ENCODE assay signal across 21 cellular contexts in genomic region chr19:4539169-4539696, GRCh38. TPM values are rescaled to one million over a fixed set of nuclear protein-coding genes. Genes with fewer than 3 reads are reported as not detected.
DNase-seq lines count a peak whose midpoint lies in the region; ATAC-seq and TF ChIP-seq lines count a peak whose summit lies in the region.
"Had no signal": no experiment of that assay in that cellular context is flagged by ENCODE, and none has a peak within 500 bp of the region (broad histone marks: within the 10 kb centered on the region; RNA-seq: fewer than 3 reads in every experiment).

No MANE protein-coding gene starts in this region.

- H3K4me3 ChIP-seq in GM12864 (ENCODE audit: low read depth, low read length), result peak overlapping the region; percentile 49
- no peak overlapping the region for H3K4me3 ChIP-seq in body of pancreas
- peak overlapping the region; percentile 38 for H3K4me3 ChIP-seq in lower lobe of right lung
- no peak overlapping the region for H3K4me3 ChIP-seq in suprapubic skin
- H3K4me3 ChIP-seq in heart right ventricle, result peak overlapping the region in 1 of 10 donors; percentile 37
- H3K4me3 ChIP-seq: right atrium auricular region had no signal

- TF ChIP-seq CTCF in GM12864 (IDR thresholded peaks at IDR 0.05; ENCODE audit: low read depth, low read length, missing control alignments) (no peak), body of pancreas (IDR thresholded peaks at IDR 0.05) (no peak), lower lobe of right lung (IDR thresholded peaks at IDR 0.05) (no peak), suprapubic skin (IDR thresholded peaks at IDR 0.05) (no peak), heart right ventricle (IDR thresholded peaks at IDR 0.05) (no peak)

- no peak for TF ChIP-seq EP300 in suprapubic skin (IDR thresholded peaks at IDR 0.05)

- H3K4me1 ChIP-seq in body of pancreas (peaks cover 74% of the 10 kb centered on the region), lower lobe of right lung (peaks cover 16% of the 10 kb centered on the region), suprapubic skin (peaks cover 13% of the 10 kb centered on the region), heart right ventricle (peaks cover 0 to 67% (median 14%) of the 10 kb centered on the region in 9 donors)

- no peak for TF ChIP-seq POLR2A in body of pancreas (IDR thresholded peaks at IDR 0.05)
- TF ChIP-seq POLR2A in suprapubic skin (IDR thresholded peaks at IDR 0.05), result no peak

- H3K9me3 ChIP-seq in body of pancreas (no peaks in the 10 kb centered on the region), lower lobe of right lung (peaks cover 6% of the 10 kb centered on the region), suprapubic skin (no peaks in the 10 kb centered on the region), heart right ventricle (peaks cover 0 to 12% (median 0%) of the 10 kb centered on the region in 11 donors)

- intact Hi-C loops in body of pancreas (cut with DNase I), result no loop called here
- intact Hi-C loops in lower lobe of right lung (cut with DNase I), result no loop called here
- intact Hi-C loops in heart right ventricle (cut with DNase I), result no loop called here

- 57 to 91% methylated on average over 2 to 3 of the region's 3 CpGs for WGBS in body of pancreas, 2 donors
- 85% methylated on average over 3 of the region's 3 CpGs for WGBS in suprapubic skin
- WGBS in heart right ventricle, 2 donors, result 85 to 89% methylated on average over 3 of the region's 3 CpGs

- H3K36me3 ChIP-seq in body of pancreas (replicated peaks in 1 of 2; ENCODE audit: insufficient read depth in 1 of 2, low read depth in 2 of 2) (no peaks in the 10 kb centered on the region), lower lobe of right lung (no peaks in the 10 kb centered on the region), suprapubic skin (no peaks in the 10 kb centered on the region), heart right ventricle (no peaks in the 10 kb centered on the region)
- H3K36me3 ChIP-seq: right atrium auricular region had no signal

- H3K27me3 ChIP-seq in body of pancreas, result no peaks in the 10 kb centered on the region
- peaks cover 11% of the 10 kb centered on the region for H3K27me3 ChIP-seq in lower lobe of right lung (ENCODE audit: low read depth)
- peaks cover 44% of the 10 kb centered on the region for H3K27me3 ChIP-seq in suprapubic skin
- peaks cover 0 to 9% (median 0%) of the 10 kb centered on the region in 7 donors for H3K27me3 ChIP-seq in heart right ventricle
- H3K27me3 ChIP-seq: right atrium auricular region had no signal

- DNase-seq in GM12864 (ENCODE audit: low read depth) (no peak), body of pancreas (no peak), lower lobe of right lung (no peak), suprapubic skin (ENCODE audit: low spot score in 2 of 2) (no peak), heart right ventricle (no peak), GM19238 (ENCODE audit: insufficient read length, low spot score) (no peak)
- DNase-seq in stimulated activated CD4-positive, alpha-beta T cell treated with anti-CD3 and anti-CD28 coated beads, Interleukin-15, amount 100 ng/mL, for 24 hours, result no peak
- DNase-seq: central memory CD4-positive, alpha-beta T cell; foreskin melanocyte; naive thymus-derived CD4-positive, alpha-beta T cell; NCI-H1092 treated with DMSO at 0.1 percent for 48 hours; T-helper 2 cell had no signal

- ATAC-seq in body of pancreas, result no peak
- ATAC-seq in lower lobe of right lung, result no peak
- no peak for ATAC-seq in heart right ventricle

- H3K27ac ChIP-seq in body of pancreas, result peak overlapping the region; percentile 57 to 90 (median 85)
- peak overlapping the region; percentile 67 for H3K27ac ChIP-seq in lower lobe of right lung
- peak overlapping the region; percentile 25 for H3K27ac ChIP-seq in suprapubic skin
- H3K27ac ChIP-seq in heart right ventricle, result peak overlapping the region in 2 of 10 donors; percentile 9 to 88
- H3K27ac ChIP-seq: right atrium auricular region had no signal

RNA-seq across cellular contexts. Expression of gene LRG1, which starts 0.6 kb away (rescaled TPM):
- total RNA-seq in body of pancreas (10 to 100 TPM in 1 of 2 donors, 1 to 10 TPM in 1; 8.8 to 21.1 TPM), lower lobe of right lung (14.9 TPM), suprapubic skin (1 to 10 TPM; 4.5 to 8.0 (median 6.3) TPM), heart right ventricle (1 to 10 TPM in 1 of 10 donors, under 1 TPM in 9; 0.06 to 1.3 (median 0.31) TPM)
- under 1 TPM; 0.15 to 0.29 TPM for polyA plus RNA-seq in heart right ventricle
- total RNA-seq: CD4-positive, alpha-beta T cell; osteoblast; RPMI7951 had no signal

RNA-seq across cellular contexts. Expression of gene PLIN5, which starts 4.2 kb away (rescaled TPM):
- 100 to 1,000 TPM in 1 of 2 donors, 10 to 100 TPM in 1; 72.9 to 132 TPM for total RNA-seq in body of pancreas
- 19.9 TPM for total RNA-seq in lower lobe of right lung
- 10 to 100 TPM in 1 of 4 donors, 1 to 10 TPM in 3; 1.8 to 16.4 (median 5.6) TPM for total RNA-seq in suprapubic skin
- total RNA-seq in heart right ventricle, result 100 to 1,000 TPM in 1 of 10 donors, 10 to 100 TPM in 9; 33.6 to 144 (median 45.7) TPM
- 100 to 1,000 TPM in 1 of 2 donors, 10 to 100 TPM in 1; 25.7 to 149 TPM for polyA plus RNA-seq in heart right ventricle
- total RNA-seq: activated T-helper 1 cell treated with anti-CD3 and anti-CD28 coated beads, Interleukin-12 subunit alpha, Interleukin-12 subunit beta, Interleukin-2, Interleukin-4 antibody, amounts not matched to agents 30 ng/mL and 10 ng/mL and 1 ng/mL, durations not matched to agents 14 hours and 24 hours and 36 hours; RPMI7951; SK-MEL-5 had no signal
- polyA plus RNA-seq: AG04450, keratinocyte had no signal

RNA-seq across cellular contexts. Expression of gene SEMA6B, which starts 20.3 kb away (rescaled TPM):
- total RNA-seq in body of pancreas (10 to 100 TPM in 1 of 2 donors, 1 to 10 TPM in 1; 6.0 to 11.5 TPM), lower lobe of right lung (11.3 TPM), suprapubic skin (1 to 10 TPM; 1.5 to 5.4 (median 3.3) TPM), heart right ventricle (10 to 100 TPM in 4 of 10 donors, 1 to 10 TPM in 6; 3.4 to 27.9 (median 9.0) TPM)
- 10 to 100 TPM in 1 of 2 donors, 1 to 10 TPM in 1; 9.1 to 12.8 TPM for polyA plus RNA-seq in heart right ventricle
- total RNA-seq: activated T-helper 1 cell treated with anti-CD3 and anti-CD28 coated beads, Interleukin-12 subunit alpha, Interleukin-12 subunit beta, Interleukin-2, Interleukin-4 antibody, amounts not matched to agents 30 ng/mL and 10 ng/mL and 1 ng/mL, durations not matched to agents 14 hours and 24 hours and 36 hours; epithelial cell of proximal tubule had no signal
- polyA plus RNA-seq: naive thymus-derived CD4-positive, alpha-beta T cell had no signal

RNA-seq across cellular contexts. Expression of gene PLIN4, which starts 20.9 kb away (rescaled TPM):
- total RNA-seq in body of pancreas (100 to 1,000 TPM in 1 of 2 donors, 10 to 100 TPM in 1; 18.9 to 125 TPM), lower lobe of right lung (4.6 TPM), suprapubic skin (10 to 100 TPM; 12.4 to 38.3 (median 19.3) TPM), heart right ventricle (100 to 1,000 TPM; 143 to 416 (median 198) TPM)
- 100 to 1,000 TPM in 1 of 2 donors, 10 to 100 TPM in 1; 42.0 to 225 TPM for polyA plus RNA-seq in heart right ventricle
- total RNA-seq: activated T-helper 1 cell treated with anti-CD3 and anti-CD28 coated beads, Interleukin-12 subunit alpha, Interleukin-12 subunit beta, Interleukin-2, Interleukin-4 antibody, amounts not matched to agents 30 ng/mL and 10 ng/mL and 1 ng/mL, durations not matched to agents 14 hours and 24 hours and 36 hours; CD4-positive, alpha-beta T cell; epithelial cell of proximal tubule; RPMI7951 had no signal
- polyA plus RNA-seq: keratinocyte had no signal

Comparison
In these comparisons a context has a peak if more than half of its experiments do, and no peak if none do; other contexts are left out.
1. H3K4me3 ChIP-seq: peak in GM12864 (single experiment) and lower lobe of right lung (single experiment); none in body of pancreas (0 of 2) and suprapubic skin (single experiment).